Comparison of ENCODE assay signal across 22 cellular contexts in genomic region chr2:96940026-96940601, GRCh38. TPM values are rescaled to one million over a fixed set of nuclear protein-coding genes. Genes with fewer than 3 reads are reported as not detected.
A peak's percentile ranks its signal among the peaks of the same experiment; 100 is the strongest.
DNase-seq lines count a peak whose midpoint lies in the region; ATAC-seq and TF ChIP-seq lines count a peak whose summit lies in the region.
"Had no signal": no experiment of that assay in that cellular context is flagged by ENCODE, and none has a peak within 500 bp of the region (broad histone marks: within the 10 kb centered on the region; RNA-seq: fewer than 3 reads in every experiment).

No MANE protein-coding gene starts in this region.

- peaks cover 15% of the 10 kb centered on the region for H3K36me3 Mint-ChIP-seq in T-helper 2 cell treated with Interferon-gamma antibody and Interleukin-4, amounts not matched to agents 5 μg/mL and 100 μg/mL, for 36 hours (ENCODE audit: low read depth)

- peaks cover 3% of the 10 kb centered on the region for H3K27me3 Mint-ChIP-seq in T-helper 2 cell treated with Interferon-gamma antibody and Interleukin-4, amounts not matched to agents 5 μg/mL and 100 μg/mL, for 36 hours (ENCODE audit: low read depth)

- no peak for ATAC-seq in HG03039 (IDR thresholded peaks at IDR 0.05; ENCODE audit: unreplicated experiment)
- ATAC-seq: A549, left lung had no signal

- DNase-seq in T-helper 2 cell treated with Interferon-gamma antibody and Interleukin-4, amounts not matched to agents 5 μg/mL and 100 μg/mL, for 36 hours (ENCODE audit: low spot score), result no peak
- DNase-seq in T-helper 2 cell, result no peak
- DNase-seq in NCI-H1092 (lab: John Stamatoyannopoulos, UW), result peak; percentile 36
- DNase-seq in head of caudate nucleus, result peak in 36 of 42 donors; percentile 28 to 88 (median 72)
- peak; percentile 69 for DNase-seq in spleen
- no peak for DNase-seq in NCI-H187 (lab: John Stamatoyannopoulos, UW)
- DNase-seq in tibial artery, result no peak
- DNase-seq: activated CD4-positive, alpha-beta T cell treated with anti-CD3 and anti-CD28 coated beads, Interleukin-2, amount 50 U/mL, for 1 hour; activated naive CD4-positive, alpha-beta T cell treated with anti-CD3 and anti-CD28 coated beads for 36 hours; DMS 273 treated with DMSO at 0.1 percent for 48 hours; GDM1; NCI-H526 treated with DMSO at 0.1 percent for 48 hours; OCI-M1; SIG-M5; stimulated activated CD4-positive, alpha-beta T cell treated with anti-CD3 and anti-CD28 coated beads, Interleukin-4, amount 100 ng/mL, for 4 hours had no signal

- H3K27ac ChIP-seq in spleen (no peak overlapping the region), tibial artery (no peak overlapping the region)
- H3K27ac ChIP-seq: A549, BLaER1, left lung, VCaP had no signal

- H3K36me3 ChIP-seq in spleen, result no peaks in the 10 kb centered on the region
- no peaks in the 10 kb centered on the region for H3K36me3 ChIP-seq in tibial artery
- H3K36me3 ChIP-seq: BLaER1, left lung had no signal

- H3K27ac Mint-ChIP-seq in T-helper 2 cell treated with Interferon-gamma antibody and Interleukin-4, amounts not matched to agents 5 μg/mL and 100 μg/mL, for 36 hours, result no peak overlapping the region

- H3K4me1 Mint-ChIP-seq in T-helper 2 cell treated with Interferon-gamma antibody and Interleukin-4, amounts not matched to agents 5 μg/mL and 100 μg/mL, for 36 hours (ENCODE audit: low read depth), result peaks cover 25% of the 10 kb centered on the region

- TF ChIP-seq POLR2A in spleen (IDR thresholded peaks at IDR 0.05), result no peak

- H3K9me3 ChIP-seq in spleen (peaks cover 0 to 25% (median 9%) of the 10 kb centered on the region in 8 donors), tibial artery (no peaks in the 10 kb centered on the region)

- TF ChIP-seq CTCF in spleen (IDR thresholded peaks at IDR 0.05 in 8 of 11, conservative IDR thresholded peaks at IDR 0.05 in 3 of 11) (no peak), tibial artery (IDR thresholded peaks at IDR 0.05) (no peak)

- H3K4me3 ChIP-seq in spleen (no peak overlapping the region), tibial artery (no peak overlapping the region)
- H3K4me3 ChIP-seq: A549, BLaER1, left lung had no signal

- peaks cover 0 to 13% (median 5%) of the 10 kb centered on the region in 6 donors for H3K4me1 ChIP-seq in spleen
- no peaks in the 10 kb centered on the region for H3K4me1 ChIP-seq in tibial artery
- H3K4me1 ChIP-seq: A549, left lung had no signal

- peak overlapping the region; percentile 77 for H3K4me3 Mint-ChIP-seq in T-helper 2 cell treated with Interferon-gamma antibody and Interleukin-4, amounts not matched to agents 5 μg/mL and 100 μg/mL, for 36 hours

- intact Hi-C loops in head of caudate nucleus (cut with DNase I) (no loop called here), spleen (cut with DNase I; ENCODE audit: low total_unique reads) (no loop called here), tibial artery (cut with DNase I; ENCODE audit: low total_unique reads) (no loop called here)

- 81 to 87% (median 85%) methylated on average over 13 of the region's 13 CpGs for WGBS in spleen, 5 donors

- H3K27me3 ChIP-seq in spleen (replicated peaks in 1 of 7), result no peaks in the 10 kb centered on the region
- no peaks in the 10 kb centered on the region for H3K27me3 ChIP-seq in tibial artery
- H3K27me3 ChIP-seq: BLaER1 had no signal

- H3K9me3 Mint-ChIP-seq in T-helper 2 cell treated with Interferon-gamma antibody and Interleukin-4, amounts not matched to agents 5 μg/mL and 100 μg/mL, for 36 hours, result peaks cover 27% of the 10 kb centered on the region

RNA-seq across cellular contexts. Expression of gene FAM178B, which starts 46.3 kb away (rescaled TPM):
- total RNA-seq in spleen, result 10 to 100 TPM in 2 of 7 donors, 1 to 10 TPM in 4, not detected in 1; 3.8 to 27.4 (median 8.9) TPM
- 1 to 10 TPM; 1.5 to 7.3 (median 4.2) TPM for polyA plus RNA-seq in spleen
- total RNA-seq: renal cortical epithelial cell, urinary bladder had no signal

Comparison
In these comparisons a context has a peak if more than half of its experiments do, and no peak if none do; other contexts are left out.
1. DNase-seq: peak in NCI-H1092 (single experiment), head of caudate nucleus (36 of 42) and spleen (single experiment); none in T-helper 2 cell treated with Interferon-gamma antibody and Interleukin-4, amounts not matched to agents 5 μg/mL and 100 μg/mL, for 36 hours (single experiment), T-helper 2 cell (0 of 5), NCI-H187 (0 of 2) and tibial artery (0 of 2).